20 cellular contexts compared by ENCODE assay signal in genomic region chr9:122122468-122122867, GRCh38. TPM values are rescaled to one million over a fixed set of nuclear protein-coding genes. Genes with fewer than 3 reads are reported as not detected.
"Had no signal": no experiment of that assay in that cellular context is flagged by ENCODE, and none has a peak within 500 bp of the region (broad histone marks: within the 10 kb centered on the region; RNA-seq: fewer than 3 reads in every experiment).

No MANE protein-coding gene starts in this region.

- H3K36me3 ChIP-seq: heart left ventricle, right lobe of liver, vagina had no signal

- H3K9me3 Mint-ChIP-seq: activated CD4-positive, alpha-beta memory T cell treated with anti-CD3 and anti-CD28 coated beads, Interleukin-2, amount 10 ng/mL, durations not matched to agents 7 days and 5 days; activated naive CD8-positive, alpha-beta T cell treated with anti-CD3 and anti-CD28 coated beads, Interleukin-2, amount 50 U/mL, for 24 hours; activated T-helper 1 cell treated with anti-CD3 and anti-CD28 coated beads, Interleukin-12 subunit alpha, Interleukin-12 subunit beta, Interleukin-2, Interleukin-4 antibody, amounts not matched to agents 30 ng/mL and 10 ng/mL and 1 ng/mL, durations not matched to agents 14 hours and 24 hours and 36 hours; memory B cell; nephron progenitor cell; stimulated activated memory B cell treated with anti-CD40 and anti-IgM and Interleukin-4, amounts not matched to agents 10 μg/mL and 1 μg/mL and 100 μg/mL, for 72 hours; type B pancreatic cell had no signal

- H3K9me3 ChIP-seq: heart left ventricle, mucosa of descending colon, right lobe of liver, testis, vagina had no signal

- DNase-seq: activated gamma-delta T cell had no signal

- H3K27ac ChIP-seq: epithelial cell of prostate, heart left ventricle, right lobe of liver, skin epidermis, testis, vagina had no signal

- H3K4me3 ChIP-seq: heart left ventricle, mucosa of descending colon, right lobe of liver, skin epidermis, testis, vagina had no signal

- ATAC-seq: stimulated activated memory B cell treated with anti-CD40 and anti-IgM and Interleukin-4, amounts not matched to agents 10 μg/mL and 1 μg/mL and 100 μg/mL, for 72 hours had no signal

- H3K27me3 ChIP-seq: right lobe of liver, testis had no signal

- FAIRE-seq: islet of Langerhans had no signal

- H3K27ac Mint-ChIP-seq: activated CD4-positive, alpha-beta memory T cell treated with anti-CD3 and anti-CD28 coated beads, Interleukin-2, amount 10 ng/mL, durations not matched to agents 7 days and 5 days; activated naive CD8-positive, alpha-beta T cell treated with anti-CD3 and anti-CD28 coated beads, Interleukin-2, amount 50 U/mL, for 24 hours; activated T-helper 1 cell treated with anti-CD3 and anti-CD28 coated beads, Interleukin-12 subunit alpha, Interleukin-12 subunit beta, Interleukin-2, Interleukin-4 antibody, amounts not matched to agents 30 ng/mL and 10 ng/mL and 1 ng/mL, durations not matched to agents 14 hours and 24 hours and 36 hours; memory B cell; nephron progenitor cell; stimulated activated memory B cell treated with anti-CD40 and anti-IgM and Interleukin-4, amounts not matched to agents 10 μg/mL and 1 μg/mL and 100 μg/mL, for 72 hours; type B pancreatic cell had no signal

- H3K4me3 Mint-ChIP-seq: activated CD4-positive, alpha-beta memory T cell treated with anti-CD3 and anti-CD28 coated beads, Interleukin-2, amount 10 ng/mL, durations not matched to agents 7 days and 5 days; activated naive CD8-positive, alpha-beta T cell treated with anti-CD3 and anti-CD28 coated beads, Interleukin-2, amount 50 U/mL, for 24 hours; activated T-helper 1 cell treated with anti-CD3 and anti-CD28 coated beads, Interleukin-12 subunit alpha, Interleukin-12 subunit beta, Interleukin-2, Interleukin-4 antibody, amounts not matched to agents 30 ng/mL and 10 ng/mL and 1 ng/mL, durations not matched to agents 14 hours and 24 hours and 36 hours; memory B cell; nephron progenitor cell; stimulated activated memory B cell treated with anti-CD40 and anti-IgM and Interleukin-4, amounts not matched to agents 10 μg/mL and 1 μg/mL and 100 μg/mL, for 72 hours; type B pancreatic cell had no signal

RNA-seq across cellular contexts. Expression of gene MORN5, which starts 37.2 kb away (rescaled TPM):
- total RNA-seq: activated CD4-positive, alpha-beta memory T cell treated with anti-CD3 and anti-CD28 coated beads, Interleukin-2, amount 10 ng/mL, durations not matched to agents 7 days and 5 days; activated T-helper 1 cell treated with anti-CD3 and anti-CD28 coated beads, Interleukin-12 subunit alpha, Interleukin-12 subunit beta, Interleukin-2, Interleukin-4 antibody, amounts not matched to agents 30 ng/mL and 10 ng/mL and 1 ng/mL, durations not matched to agents 14 hours and 24 hours and 36 hours; cardiac septum; chondrocyte; fibroblast of villous mesenchyme; heart left ventricle; lower leg skin; right lobe of liver; vagina had no signal
- polyA plus RNA-seq: heart left ventricle had no signal
